Comparison of ENCODE assay signal across 8 cellular contexts in genomic region chr16:75250809-75251279, GRCh38. TPM values are rescaled to one million over a fixed set of nuclear protein-coding genes. Genes with fewer than 3 reads are reported as not detected.
A peak's percentile ranks its signal among the peaks of the same experiment; 100 is the strongest.
DNase-seq lines count a peak whose midpoint lies in the region; ATAC-seq, FAIRE-seq and TF ChIP-seq lines count a peak whose summit lies in the region.

No MANE protein-coding gene starts in this region.

- peak overlapping the region; percentile 99 for H3K9ac ChIP-seq in HepG2 (ENCODE audit: insufficient read depth, low read depth, low read length)

- no peak for FAIRE-seq in HepG2 (lab: Jason Lieb, UNC)
- FAIRE-seq in urothelium cell line (lab: Jason Lieb, UNC): no peak

- TF ChIP-seq CTCF in MCF 10A (IDR thresholded peaks at IDR 0.05; ENCODE audit: unreplicated experiment) (no peak), HepG2 (CRISPR knock-in tag; IDR thresholded peaks at IDR 0.05) (no peak)

- TF ChIP-seq RAD21 in HepG2 (CRISPR knock-in tag; IDR thresholded peaks at IDR 0.05): no peak; the same call in 1 of the 2 replicates

- BruUV-seq in MCF 10A (replicated peaks; lab: Mats Ljungman, UMichigan): no TSS peak
- no TSS peak for BruUV-seq in HepG2 (replicated peaks; lab: Mats Ljungman, UMichigan)

- peaks cover 40% of the 10 kb centered on the region for H4K20me1 ChIP-seq in HepG2 (ENCODE audit: insufficient read depth, low read length)

- no peaks in the 10 kb centered on the region for H3K9me3 ChIP-seq in CD4-positive, alpha-beta memory T cell (ENCODE audit: control insufficient read depth in 1 of 2, low read length in 2 of 2)
- H3K9me3 ChIP-seq in HepG2 (ENCODE audit: low read length): no peaks in the 10 kb centered on the region

- no peak overlapping the region for H3K27ac ChIP-seq in CD4-positive, alpha-beta memory T cell (ENCODE audit: low read depth, low read length)
- peak overlapping the region; percentile 97 for H3K27ac ChIP-seq in HepG2 (ENCODE audit: extremely low read length, insufficient read depth, low read length)

- no peaks in the 10 kb centered on the region for H3K9me3 Mint-ChIP-seq in CD4-positive, alpha-beta memory T cell
- H3K9me3 Mint-ChIP-seq in MCF 10A (ENCODE audit: unreplicated experiment): no peaks in the 10 kb centered on the region

- TF ChIP-seq POLR2A in HepG2 (IDR thresholded peaks at IDR 0.05; ENCODE audit: insufficient read depth in 1 of 2, low read depth in 2 of 2, low read length in 2 of 2): peak in 1 of 2 experiments; percentile 50; a peak in 2 of 4 replicates

- no peak overlapping the region for H2AFZ ChIP-seq in HepG2 (ENCODE audit: low read length)

- H3K4me1 Mint-ChIP-seq in CD4-positive, alpha-beta memory T cell: peaks cover 2 to 16% (median 4%) of the 10 kb centered on the region in 4 donors
- H3K4me1 Mint-ChIP-seq in MCF 10A (ENCODE audit: insufficient read depth, unreplicated experiment): peaks cover 38% of the 10 kb centered on the region

- H3K4me3 ChIP-seq in CD4-positive, alpha-beta memory T cell (ENCODE audit: low read length in 2 of 2): peak overlapping the region in 1 of 2 donors; percentile 13
- H3K4me3 ChIP-seq in HepG2 (replicated peaks in 1 of 3; ENCODE audit: insufficient read depth in 1 of 3, low read depth in 2 of 3, low read length in 3 of 3): peak overlapping the region; percentile 76 to 87 (median 86)

- peaks cover 18% of the 10 kb centered on the region for H3K27me3 ChIP-seq in CD4-positive, alpha-beta memory T cell (ENCODE audit: insufficient read depth, low read length)
- H3K27me3 ChIP-seq in HepG2 (ENCODE audit: control insufficient read depth in 1 of 2, insufficient read depth in 2 of 2, low read length in 2 of 2): no peaks in the 10 kb centered on the region; a peak in 1 of 5 replicates

- peak in 2 of 5 donors; percentile 19 to 22 for DNase-seq in CD4-positive, alpha-beta memory T cell
- DNase-seq in MCF 10A (ENCODE audit: unreplicated experiment): no peak
- peak; percentile 70 for DNase-seq in HepG2 (ENCODE audit: low spot score)
- DNase-seq in urothelium cell line (ENCODE audit: low spot score): peak; percentile 62
- DNase-seq in iPS-NIHi7 (ENCODE audit: extremely low spot score): no peak
- DNase-seq in stimulated activated naive CD4-positive, alpha-beta T cell treated with Interleukin-2 at 50 U/mL for 16 hours (lab: John Stamatoyannopoulos, UW): no peak

- H3K36me3 ChIP-seq in CD4-positive, alpha-beta memory T cell (ENCODE audit: insufficient read depth, low read length): no peaks in the 10 kb centered on the region
- peaks cover 0 to 7% of the 10 kb centered on the region in 2 experiments; a peak in 2 of 5 replicates for H3K36me3 ChIP-seq in HepG2 (replicated peaks in 1 of 2; ENCODE audit: control insufficient read depth in 1 of 2, insufficient read depth in 2 of 2, low read length in 2 of 2)

- peaks cover 12% of the 10 kb centered on the region for H3K4me1 ChIP-seq in CD4-positive, alpha-beta memory T cell (ENCODE audit: insufficient read depth, low read length)
- peaks cover 84% of the 10 kb centered on the region for H3K4me1 ChIP-seq in HepG2 (ENCODE audit: insufficient read depth, low read length)

- peak overlapping the region; percentile 84 for H3K4me2 ChIP-seq in HepG2 (ENCODE audit: low read depth, low read length)

- no peaks in the 10 kb centered on the region for H3K36me3 Mint-ChIP-seq in CD4-positive, alpha-beta memory T cell
- H3K36me3 Mint-ChIP-seq in MCF 10A (ENCODE audit: insufficient read depth, unreplicated experiment): peaks cover 12% of the 10 kb centered on the region

- CTCF ChIA-PET in CD4-positive, alpha-beta memory T cell (lab: Charles Lee; ENCODE audit: partially characterized antibody): interaction anchor here (1.1 to 1.7 kb wide), 4 partner anchors 16 to 137 kb away, joined by 3 to 5 read pairs (median 4); no protein-coding TSS in a partner anchor
- CTCF ChIA-PET in MCF 10A (lab: Yijun Ruan, JAX) (interaction anchor here (0.6 to 2.1 kb wide), 7 partner anchors 12 to 290 kb away, joined by 3 to 26 read pairs (median 5); no protein-coding TSS in a partner anchor), HepG2 (lab: Yijun Ruan, JAX; ENCODE audit: low intra/inter-chr PET ratio, low total read pairs) (no interaction called here)

- intact Hi-C loops in CD4-positive, alpha-beta memory T cell (cut with micrococcal nuclease): no loop called here
- intact Hi-C loops in MCF 10A (cut with micrococcal nuclease): loop anchor here (1.0 kb wide), 1 partner anchor 54 kb away; no protein-coding TSS in a partner anchor
- intact Hi-C loops in HepG2 (cut with micrococcal nuclease; ENCODE audit: unreplicated experiment): loop anchor here (5.0 kb wide), 1 partner anchor 136 kb away; no protein-coding TSS in a partner anchor

- peak overlapping the region in 5 of 8 donors; percentile 52 to 73 (median 64) for H3K4me3 Mint-ChIP-seq in CD4-positive, alpha-beta memory T cell
- peak overlapping the region; percentile 75 for H3K4me3 Mint-ChIP-seq in MCF 10A (ENCODE audit: unreplicated experiment)

- WGBS in HepG2 (ENCODE audit: low lambda C conversion rate): under 1% methylated on average over 29 of the region's 59 CpGs

- ATAC-seq in GM19395 (IDR thresholded peaks at IDR 0.05; ENCODE audit: unreplicated experiment) (peak; percentile 54), HG03460 (IDR thresholded peaks at IDR 0.05; ENCODE audit: unreplicated experiment) (peak; percentile 43), HepG2 (peak; percentile 63)

- H3K27me3 Mint-ChIP-seq in CD4-positive, alpha-beta memory T cell: peaks cover 21 to 22% of the 10 kb centered on the region in 2 donors
- no peaks in the 10 kb centered on the region for H3K27me3 Mint-ChIP-seq in MCF 10A (ENCODE audit: insufficient read depth, unreplicated experiment)

- in situ Hi-C loops in HepG2 (cut with HindIII; ENCODE audit: extremely low pct_ligation_motif_present, low pct_unique_long_range_greater_than_20kb): no loop called here

- POLR2A ChIA-PET in CD4-positive, alpha-beta memory T cell (lab: Charles Lee; ENCODE audit: partially characterized antibody): no interaction called here
- POLR2A ChIA-PET in MCF 10A (lab: Yijun Ruan, JAX): interaction anchor here (0.6 to 4.4 kb wide), 23 partner anchors 14 to 315 kb away, joined by 3 to 106 read pairs (median 5); partner anchors contain the start of gene CFDP1
- POLR2A ChIA-PET in HepG2 (lab: Yijun Ruan, JAX): interaction anchor here (0.6 to 14.7 kb wide), 9 partner anchors 12 to 136 kb away, joined by 3 to 312 read pairs (median 9); no protein-coding TSS in a partner anchor

- TF ChIP-seq EP300 in HepG2 (IDR thresholded peaks at IDR 0.05; ENCODE audit: low read depth in 2 of 2, low read length in 2 of 2) (0 out of 4 replicates have a peak, but pooled peaks of 1 of the 2 experiments have one; percentile 12), HepG2 (CRISPR knock-in tag; IDR thresholded peaks at IDR 0.05; ENCODE audit: borderline replicate concordance) (no peak)

- peaks cover 90% of the 10 kb centered on the region for H3K79me2 ChIP-seq in HepG2 (ENCODE audit: insufficient read depth, low read length)

- no peak overlapping the region for H3K27ac Mint-ChIP-seq in CD4-positive, alpha-beta memory T cell
- H3K27ac Mint-ChIP-seq in MCF 10A (ENCODE audit: low read depth, unreplicated experiment): peak overlapping the region; percentile 82

RNA-seq across cellular contexts. Expression of gene BCAR1, which starts 0.6 kb away (rescaled TPM):
- total RNA-seq in CD4-positive, alpha-beta memory T cell: under 1 TPM in 1 of 2 experiments, not detected in 1; 0.36 TPM
- polyA plus RNA-seq in CD4-positive, alpha-beta memory T cell: under 1 TPM in 1 of 2 donors, not detected in 1; 0.30 TPM
- total RNA-seq in MCF 10A (2022) (58.6 and 68.1 TPM in 2 replicates), HepG2 (2016; rRNA removed; fragmentation: Illumina TruSeq; extraction: Trizol) (35.9 and 48.1 TPM in 2 replicates)
- 13.1 and 14.5 TPM in 2 replicates for total RNA-seq in HepG2 (2016; cell fraction: cytosol; rRNA removed; fragmentation: Illumina TruSeq; extraction: Trizol; ENCODE audit: low read depth)
- total RNA-seq in HepG2 (2016; cell fraction: insoluble cytoplasmic fraction; rRNA removed; fragmentation: Illumina TruSeq; extraction: Trizol): 33.1 and 51.1 TPM in 2 replicates
- 38.7 and 43.1 TPM in 2 replicates for total RNA-seq in HepG2 (2016; cell fraction: membrane; rRNA removed; fragmentation: Illumina TruSeq; extraction: Trizol)
- total RNA-seq in HepG2 (2016; cell fraction: nucleus; rRNA removed; fragmentation: Illumina TruSeq; extraction: Trizol): 38.1 and 45.0 TPM in 2 replicates
- polyA plus RNA-seq in HepG2 (2011; rRNA removed): 51.7 and 57.8 TPM in 2 replicates
- polyA plus RNA-seq in HepG2 (2011; cell fraction: cytosol; rRNA removed): 31.6 and 53.3 TPM in 2 replicates
- polyA plus RNA-seq in HepG2 (2011; cell fraction: nucleus; rRNA removed): 202 and 242 TPM in 2 replicates
- 39.6 and 65.3 TPM in 2 replicates for polyA plus RNA-seq in HepG2 (2012)
- 13.2 and 13.9 TPM in 2 replicates for polyA plus RNA-seq in HepG2 (2016; cell fraction: cytosol; fragmentation: Illumina TruSeq; extraction: Trizol; ENCODE audit: low read depth)
- 47.9 and 56.1 TPM in 2 replicates for polyA plus RNA-seq in HepG2 (2016; cell fraction: insoluble cytoplasmic fraction; fragmentation: Illumina TruSeq; extraction: Trizol; ENCODE audit: low read depth)
- 24.5 and 27.8 TPM in 2 replicates for polyA plus RNA-seq in HepG2 (2016; cell fraction: membrane; fragmentation: Illumina TruSeq; extraction: Trizol; ENCODE audit: low read depth)
- polyA plus RNA-seq in HepG2 (2016; cell fraction: nucleus; fragmentation: Illumina TruSeq; extraction: Trizol; ENCODE audit: insufficient read depth, low read depth): 68.9 and 74.0 TPM in 2 replicates
- 35.0 and 120 TPM in 2 replicates for polyA minus RNA-seq in HepG2 (2011; rRNA and poly(A)+ RNA removed; ENCODE audit: low replicate concordance)
- polyA minus RNA-seq in HepG2 (2011; cell fraction: cytosol; rRNA and poly(A)+ RNA removed): 32.5 and 33.4 TPM in 2 replicates
- 77.6 and 107 TPM in 2 replicates for polyA minus RNA-seq in HepG2 (2011; cell fraction: nucleus; rRNA and poly(A)+ RNA removed)

RNA-seq across cellular contexts. Expression of gene CTRB1, which starts 32.1 kb away (rescaled TPM):
- not detected for total RNA-seq in CD4-positive, alpha-beta memory T cell
- polyA plus RNA-seq in CD4-positive, alpha-beta memory T cell: not detected
- not detected in 2 replicates for total RNA-seq in MCF 10A (2022)
- not detected in 2 replicates for total RNA-seq in HepG2 (2016; rRNA removed; fragmentation: Illumina TruSeq; extraction: Trizol)
- not detected in 2 replicates for total RNA-seq in HepG2 (2016; cell fraction: cytosol; rRNA removed; fragmentation: Illumina TruSeq; extraction: Trizol; ENCODE audit: low read depth)
- not detected in 2 replicates for total RNA-seq in HepG2 (2016; cell fraction: insoluble cytoplasmic fraction; rRNA removed; fragmentation: Illumina TruSeq; extraction: Trizol)
- total RNA-seq in HepG2 (2016; cell fraction: membrane; rRNA removed; fragmentation: Illumina TruSeq; extraction: Trizol): not detected in 2 replicates
- not detected in 2 replicates for total RNA-seq in HepG2 (2016; cell fraction: nucleus; rRNA removed; fragmentation: Illumina TruSeq; extraction: Trizol)
- 0.55 TPM in 1 of 2 replicates, not detected in the other for polyA plus RNA-seq in HepG2 (2011; rRNA removed)
- 0.13 and 0.14 TPM in 2 replicates for polyA plus RNA-seq in HepG2 (2011; cell fraction: cytosol; rRNA removed)
- polyA plus RNA-seq in HepG2 (2011; cell fraction: nucleus; rRNA removed): 0.47 TPM in 1 of 2 replicates, not detected in the other
- polyA plus RNA-seq in HepG2 (2012): not detected in 2 replicates
- polyA plus RNA-seq in HepG2 (2016; cell fraction: cytosol; fragmentation: Illumina TruSeq; extraction: Trizol; ENCODE audit: low read depth): not detected in 2 replicates
- polyA plus RNA-seq in HepG2 (2016; cell fraction: insoluble cytoplasmic fraction; fragmentation: Illumina TruSeq; extraction: Trizol; ENCODE audit: low read depth): not detected in 2 replicates
- not detected in 2 replicates for polyA plus RNA-seq in HepG2 (2016; cell fraction: membrane; fragmentation: Illumina TruSeq; extraction: Trizol; ENCODE audit: low read depth)
- polyA plus RNA-seq in HepG2 (2016; cell fraction: nucleus; fragmentation: Illumina TruSeq; extraction: Trizol; ENCODE audit: insufficient read depth, low read depth): not detected in 2 replicates
- polyA minus RNA-seq in HepG2 (2011; rRNA and poly(A)+ RNA removed; ENCODE audit: low replicate concordance): not detected in 2 replicates
- not detected in 2 replicates for polyA minus RNA-seq in HepG2 (2011; cell fraction: cytosol; rRNA and poly(A)+ RNA removed)
- not detected in 2 replicates for polyA minus RNA-seq in HepG2 (2011; cell fraction: nucleus; rRNA and poly(A)+ RNA removed)

RNA-seq across cellular contexts. Expression of gene CTRB2, which starts 43.9 kb away (rescaled TPM):
- total RNA-seq in CD4-positive, alpha-beta memory T cell: not detected
- polyA plus RNA-seq in CD4-positive, alpha-beta memory T cell: not detected
- total RNA-seq in MCF 10A (2022) (not detected in 2 replicates), HepG2 (2016; rRNA removed; fragmentation: Illumina TruSeq; extraction: Trizol) (not detected in 2 replicates)
- not detected in 2 replicates for total RNA-seq in HepG2 (2016; cell fraction: cytosol; rRNA removed; fragmentation: Illumina TruSeq; extraction: Trizol; ENCODE audit: low read depth)
- not detected in 2 replicates for total RNA-seq in HepG2 (2016; cell fraction: insoluble cytoplasmic fraction; rRNA removed; fragmentation: Illumina TruSeq; extraction: Trizol)
- not detected in 2 replicates for total RNA-seq in HepG2 (2016; cell fraction: membrane; rRNA removed; fragmentation: Illumina TruSeq; extraction: Trizol)
- not detected in 2 replicates for total RNA-seq in HepG2 (2016; cell fraction: nucleus; rRNA removed; fragmentation: Illumina TruSeq; extraction: Trizol)
- polyA plus RNA-seq in HepG2 (2011; rRNA removed): 0.13 and 0.39 TPM in 2 replicates
- 0.13 TPM in 1 of 2 replicates, not detected in the other for polyA plus RNA-seq in HepG2 (2011; cell fraction: cytosol; rRNA removed)
- 0.53 TPM in 1 of 2 replicates, not detected in the other for polyA plus RNA-seq in HepG2 (2011; cell fraction: nucleus; rRNA removed)
- polyA plus RNA-seq in HepG2 (2012): 0.78 and 0.89 TPM in 2 replicates
- polyA plus RNA-seq in HepG2 (2016; cell fraction: cytosol; fragmentation: Illumina TruSeq; extraction: Trizol; ENCODE audit: low read depth): 0.40 TPM in 1 of 2 replicates, not detected in the other
- polyA plus RNA-seq in HepG2 (2016; cell fraction: insoluble cytoplasmic fraction; fragmentation: Illumina TruSeq; extraction: Trizol; ENCODE audit: low read depth): not detected in 2 replicates
- 0.37 TPM in 1 of 2 replicates, not detected in the other for polyA plus RNA-seq in HepG2 (2016; cell fraction: membrane; fragmentation: Illumina TruSeq; extraction: Trizol; ENCODE audit: low read depth)
- not detected in 2 replicates for polyA plus RNA-seq in HepG2 (2016; cell fraction: nucleus; fragmentation: Illumina TruSeq; extraction: Trizol; ENCODE audit: insufficient read depth, low read depth)
- not detected in 2 replicates for polyA minus RNA-seq in HepG2 (2011; rRNA and poly(A)+ RNA removed; ENCODE audit: low replicate concordance)
- polyA minus RNA-seq in HepG2 (2011; cell fraction: cytosol; rRNA and poly(A)+ RNA removed): not detected in 2 replicates
- not detected in 2 replicates for polyA minus RNA-seq in HepG2 (2011; cell fraction: nucleus; rRNA and poly(A)+ RNA removed)

Comparison
In these comparisons a context has a peak if more than half of its experiments do, and no peak if none do; other contexts are left out.
1. DNase-seq: peak in HepG2 (single experiment) and urothelium cell line (single experiment); none in MCF 10A (single experiment), iPS-NIHi7 (single experiment) and stimulated activated naive CD4-positive, alpha-beta T cell treated with Interleukin-2 at 50 U/mL for 16 hours (single experiment).
2. RNA of gene BCAR1, which starts 0.6 kb away (total RNA-seq): 58.6 to 68.1 TPM in MCF 10A and 13.1 to 51.1 TPM in HepG2; 0.36 TPM in CD4-positive, alpha-beta memory T cell; every median in the first group is over 10 times any median in the second.
3. Peak in every context shown above with its lines, with median percentiles within 50 percentile points of each other: ATAC-seq.